12 cellular contexts compared by ENCODE assay signal in genomic region chr17:46964315-46965265, GRCh38. TPM values are rescaled to one million over a fixed set of nuclear protein-coding genes. Genes with fewer than 3 reads are reported as not detected.
DNase-seq lines count a peak whose midpoint lies in the region; ATAC-seq, FAIRE-seq and TF ChIP-seq lines count a peak whose summit lies in the region.
"Had no signal": no experiment of that assay in that cellular context is flagged by ENCODE, and none has a peak within 500 bp of the region (broad histone marks: within the 10 kb centered on the region; RNA-seq: fewer than 3 reads in every experiment).

No MANE protein-coding gene starts in this region.

- TF ChIP-seq CTCF in D721Med (IDR thresholded peaks at IDR 0.05; ENCODE audit: insufficient read depth, missing control alignments), result no peak

- H3K36me3 ChIP-seq in adipocyte (ENCODE audit: control insufficient read depth, insufficient read depth, low read length, severe bottlenecking), result no peaks in the 10 kb centered on the region

- in situ Hi-C loops in Caki2 (cut with HindIII; ENCODE audit: low pct_unique_long_range_greater_than_20kb, low sequenced_read_pairs), result no loop called here

- FAIRE-seq in D721Med (lab: Jason Lieb, UNC), result no peak

- H3K9me3 ChIP-seq in adipocyte (ENCODE audit: control insufficient read depth, low read length), result peaks cover 5% of the 10 kb centered on the region

- H3K27me3 ChIP-seq in adipocyte (replicated peaks; ENCODE audit: control insufficient read depth, insufficient read depth, low read length), result peaks cover 25% of the 10 kb centered on the region

- H3K4me1 ChIP-seq in adipocyte (ENCODE audit: control insufficient read depth, insufficient read depth, low read length), result peaks cover 4% of the 10 kb centered on the region

- H3K4me3 ChIP-seq in adipocyte (ENCODE audit: low read length), result no peak overlapping the region

- DNase-seq in Caki2 (ENCODE audit: low read depth), result peak; percentile 37
- DNase-seq in HuH-7.5 (ENCODE audit: low spot score), result peak; percentile 29
- DNase-seq in adipocyte (ENCODE audit: low read depth), result peak; percentile 26
- DNase-seq in left kidney (ENCODE audit: low read depth, low spot score), result peak; percentile 71
- DNase-seq in D721Med (ENCODE audit: insufficient read length, low spot score), result no peak
- DNase-seq: activated T-cell treated with anti-CD3 and anti-CD28 coated beads, Interleukin-2, amount 50 U/mL, for 24 hours; CD4-positive, CD25-positive, alpha-beta regulatory T cell; NCI-H510A; SIG-M5 had no signal

- ATAC-seq in GM18517 (IDR thresholded peaks at IDR 0.05; ENCODE audit: unreplicated experiment) (no peak), GM21576 (IDR thresholded peaks at IDR 0.05; ENCODE audit: unreplicated experiment) (no peak), GM21515 (IDR thresholded peaks at IDR 0.05; ENCODE audit: unreplicated experiment) (no peak)

- H3K9ac ChIP-seq in adipocyte (ENCODE audit: low read length), result no peak overlapping the region

RNA-seq across cellular contexts. Expression of gene RPRML, which starts 14.5 kb away (rescaled TPM):
- not detected in 2 replicates for total RNA-seq in Caki2 (2014; rRNA removed; shearing (Covaris generic); ENCODE audit: low replicate concordance)
- total RNA-seq: CD4-positive, CD25-positive, alpha-beta regulatory T cell had no signal

RNA-seq across cellular contexts. Expression of gene GOSR2, which starts 41.6 kb away (rescaled TPM):
- total RNA-seq in Caki2 (2014; rRNA removed; shearing (Covaris generic); ENCODE audit: low replicate concordance), result 43.2 and 48.2 TPM in 2 replicates
